24 cellular contexts compared by ENCODE assay signal in genomic region chr9:131888923-131889322, GRCh38.
DNase-seq lines count a peak whose midpoint lies in the region; ATAC-seq and TF ChIP-seq lines count a peak whose summit lies in the region.
"Had no signal": no experiment of that assay in that cellular context is flagged by ENCODE, and none has a peak within 500 bp of the region (broad histone marks: within the 10 kb centered on the region; RNA-seq: fewer than 3 reads in every experiment).

No MANE protein-coding gene starts in this region.

- intact Hi-C loops in right cardiac atrium (cut with DNase I) (no loop called here), cardiac septum (cut with DNase I) (no loop called here)

- peak overlapping the region; percentile 14; the same call in 1 of the 2 replicates for H3K27ac Mint-ChIP-seq in WTC11
- peak overlapping the region; percentile 73 for H3K27ac Mint-ChIP-seq in mesothelial cell of epicardium
- no peak overlapping the region for H3K27ac Mint-ChIP-seq in T-helper 2 cell treated with Interferon-gamma antibody and Interleukin-4, amounts not matched to agents 5 μg/mL and 100 μg/mL, for 36 hours

- H3K4me1 Mint-ChIP-seq in WTC11: peaks cover 70% of the 10 kb centered on the region
- peaks cover 28% of the 10 kb centered on the region for H3K4me1 Mint-ChIP-seq in mesothelial cell of epicardium
- H3K4me1 Mint-ChIP-seq in T-helper 2 cell treated with Interferon-gamma antibody and Interleukin-4, amounts not matched to agents 5 μg/mL and 100 μg/mL, for 36 hours (ENCODE audit: low read depth): no peaks in the 10 kb centered on the region

- no peaks in the 10 kb centered on the region for H3K27me3 ChIP-seq in right cardiac atrium (ENCODE audit: control insufficient read depth, insufficient read depth)
- H3K27me3 ChIP-seq: BLaER1 treated with 17β-estradiol and CSF1 and Interleukin-3, amounts not matched to agents 10 nM and 100 nM; SJCRH30 had no signal

- CTCF ChIA-PET in WTC11 (lab: Charles Lee): no interaction called here

- no peaks in the 10 kb centered on the region for H3K36me3 Mint-ChIP-seq in WTC11
- H3K36me3 Mint-ChIP-seq in mesothelial cell of epicardium: no peaks in the 10 kb centered on the region
- no peaks in the 10 kb centered on the region for H3K36me3 Mint-ChIP-seq in T-helper 2 cell treated with Interferon-gamma antibody and Interleukin-4, amounts not matched to agents 5 μg/mL and 100 μg/mL, for 36 hours (ENCODE audit: low read depth)

- H3K9me3 ChIP-seq in right cardiac atrium (ENCODE audit: control insufficient read depth, low read length): no peaks in the 10 kb centered on the region
- H3K9me3 ChIP-seq: BLaER1 treated with 17β-estradiol and CSF1 and Interleukin-3, amounts not matched to agents 10 nM and 100 nM; SJCRH30 had no signal

- peaks cover 11% of the 10 kb centered on the region for H3K4me1 ChIP-seq in right cardiac atrium (ENCODE audit: control insufficient read depth, insufficient read depth, low read length)
- H3K4me1 ChIP-seq: SJCRH30 had no signal

- H3K27me3 Mint-ChIP-seq in WTC11 (ENCODE audit: low read depth) (no peaks in the 10 kb centered on the region), mesothelial cell of epicardium (ENCODE audit: low read depth) (no peaks in the 10 kb centered on the region)
- no peaks in the 10 kb centered on the region for H3K27me3 Mint-ChIP-seq in T-helper 2 cell treated with Interferon-gamma antibody and Interleukin-4, amounts not matched to agents 5 μg/mL and 100 μg/mL, for 36 hours (ENCODE audit: low read depth)
- H3K27me3 Mint-ChIP-seq: CD4-positive, alpha-beta memory T cell had no signal

- 61% methylated on average over 2 of the region's 2 CpGs for WGBS in right cardiac atrium

- no peaks in the 10 kb centered on the region for H3K9me3 Mint-ChIP-seq in WTC11
- no peaks in the 10 kb centered on the region for H3K9me3 Mint-ChIP-seq in mesothelial cell of epicardium
- H3K9me3 Mint-ChIP-seq in T-helper 2 cell treated with Interferon-gamma antibody and Interleukin-4, amounts not matched to agents 5 μg/mL and 100 μg/mL, for 36 hours: no peaks in the 10 kb centered on the region

- ATAC-seq in right cardiac atrium: no peak
- no peak for ATAC-seq in WTC11
- no peak for ATAC-seq in HG03469 (IDR thresholded peaks at IDR 0.05; ENCODE audit: unreplicated experiment)
- ATAC-seq: GM12878, Panc1 had no signal

- DNase-seq in right cardiac atrium (no peak), cardiac septum (ENCODE audit: low spot score) (no peak), WTC11 (ENCODE audit: low spot score) (no peak), mesothelial cell of epicardium (ENCODE audit: low spot score in 2 of 2, unreplicated experiment in 2 of 2) (no peak), SK-N-DZ (ENCODE audit: low spot score) (no peak)
- DNase-seq in T-helper 2 cell treated with Interferon-gamma antibody and Interleukin-4, amounts not matched to agents 5 μg/mL and 100 μg/mL, for 36 hours (ENCODE audit: low spot score): no peak
- DNase-seq: ACHN; CD4-positive, alpha-beta memory T cell; DND-41; HCEC 1CT; IMR-90; NCI-H1105; NCI-H146; NCI-H2029; NCI-H2171; NCI-H345; NCI-H524 treated with DMSO at 0.1 percent for 48 hours; NCI-H82; SJCRH30 had no signal

- H3K4me3 ChIP-seq in right cardiac atrium (ENCODE audit: low read length): no peak overlapping the region
- H3K4me3 ChIP-seq: BLaER1 treated with 17β-estradiol and CSF1 and Interleukin-3, amounts not matched to agents 10 nM and 100 nM; GM12878; SJCRH30 had no signal

- H3K4me3 Mint-ChIP-seq in WTC11 (no peak overlapping the region; the same call in 1 of the 2 replicates), mesothelial cell of epicardium (no peak overlapping the region)
- H3K4me3 Mint-ChIP-seq in T-helper 2 cell treated with Interferon-gamma antibody and Interleukin-4, amounts not matched to agents 5 μg/mL and 100 μg/mL, for 36 hours: no peak overlapping the region
- H3K4me3 Mint-ChIP-seq: CD4-positive, alpha-beta memory T cell had no signal

- POLR2A ChIA-PET in WTC11 (lab: Charles Lee): no interaction called here

- H3K27ac ChIP-seq in right cardiac atrium (ENCODE audit: low read length): peak overlapping the region; percentile 53
- H3K27ac ChIP-seq: BLaER1 treated with 17β-estradiol and CSF1 and Interleukin-3, amounts not matched to agents 10 nM and 100 nM; KMS-11; SJCRH30 had no signal

- TF ChIP-seq CTCF in WTC11 (IDR thresholded peaks at IDR 0.05) (no peak), mesothelial cell of epicardium (IDR thresholded peaks at IDR 0.05; ENCODE audit: unreplicated experiment) (no peak)

TF ChIP-seq in WTC11, 78 proteins besides CTCF, POLR2A, EP300 and RAD21 (continues in another document):
- TF ChIP-seq MAX (CRISPR knock-in tag; IDR thresholded peaks at IDR 0.05): no peak
- TF ChIP-seq ZNF138 (CRISPR knock-in tag; conservative IDR thresholded peaks at IDR 0.05): no peak
- TF ChIP-seq TEAD1 (CRISPR knock-in tag; IDR thresholded peaks at IDR 0.05): no peak
- no peak for TF ChIP-seq PREB (CRISPR knock-in tag; IDR thresholded peaks at IDR 0.05; ENCODE audit: borderline replicate concordance)
- TF ChIP-seq E2F1 (CRISPR knock-in tag; IDR thresholded peaks at IDR 0.05): no peak
- TF ChIP-seq SOX15 (CRISPR knock-in tag; IDR thresholded peaks at IDR 0.05): no peak
- no peak for TF ChIP-seq NFYB (CRISPR knock-in tag; conservative IDR thresholded peaks at IDR 0.05; ENCODE audit: low read depth)
- TF ChIP-seq ZNF532 (CRISPR knock-in tag; IDR thresholded peaks at IDR 0.05; ENCODE audit: borderline replicate concordance): no peak
- no peak for TF ChIP-seq MYBL2 (CRISPR knock-in tag; IDR thresholded peaks at IDR 0.05)
- TF ChIP-seq MXD4 (CRISPR knock-in tag; IDR thresholded peaks at IDR 0.05; ENCODE audit: borderline replicate concordance): no peak
- TF ChIP-seq ATF3 (CRISPR knock-in tag; conservative IDR thresholded peaks at IDR 0.05): no peak
